Comparison of ENCODE assay signal across 11 cellular contexts in the genomic region with DNA sequence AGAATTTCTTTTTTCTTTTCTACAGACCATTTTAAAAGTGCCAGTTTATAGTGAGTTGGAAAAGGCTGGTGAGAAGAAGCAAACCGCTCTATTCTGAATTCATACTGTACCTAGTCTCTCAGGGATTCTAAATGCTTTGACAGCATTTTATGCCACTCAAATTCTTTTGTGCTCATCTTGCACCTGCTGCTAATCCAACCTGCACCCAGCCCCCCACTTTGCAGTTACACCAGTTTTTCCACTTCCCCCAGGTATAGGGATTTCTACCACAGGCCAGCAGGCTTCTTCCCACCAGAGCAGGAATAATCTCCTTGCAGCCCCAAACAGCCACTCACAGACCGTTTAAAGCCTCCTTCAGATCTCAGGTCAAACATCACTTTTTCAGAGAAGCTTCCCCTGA.
DNase-seq lines count a peak whose midpoint lies in the region; ATAC-seq and TF ChIP-seq lines count a peak whose summit lies in the region.
"Had no signal": no experiment of that assay in that cellular context is flagged by ENCODE, and none has a peak within 500 bp of the region (broad histone marks: within the 10 kb centered on the region; RNA-seq: fewer than 3 reads in every experiment).

No MANE protein-coding gene starts in this region.

- peak overlapping the region; percentile 22 to 36 for H3K27ac Mint-ChIP-seq in natural killer cell
- peak overlapping the region in 1 of 2 donors; percentile 13 for H3K27ac Mint-ChIP-seq in natural killer cell treated with Interleukin-12 subunit alpha and Interleukin-12 subunit beta and Interleukin-15 and Interleukin-18, amount 100 ng/mL, for 72 hours
- no peak overlapping the region for H3K27ac Mint-ChIP-seq in chondrocyte (ENCODE audit: unreplicated experiment)
- no peak overlapping the region for H3K27ac Mint-ChIP-seq in activated naive CD8-positive, alpha-beta T cell treated with anti-CD3 and anti-CD28 coated beads for 36 hours
- H3K27ac Mint-ChIP-seq: activated naive CD8-positive, alpha-beta T cell treated with anti-CD3 and anti-CD28 coated beads, Interleukin-2, amount 50 U/mL, for 24 hours had no signal

- no peaks in the 10 kb centered on the region for H3K9me3 ChIP-seq in gastroesophageal sphincter

- WGBS in gastroesophageal sphincter (ENCODE audit: low coverage in 1 of 2), 2 donors: 71 to 100% methylated on average over 1 to 2 of the region's 2 CpGs

- no peak for TF ChIP-seq POLR2A in gastroesophageal sphincter (IDR thresholded peaks at IDR 0.05)

- no peak for TF ChIP-seq CTCF in natural killer cell (IDR thresholded peaks at IDR 0.05)
- no peak for TF ChIP-seq CTCF in gastroesophageal sphincter (IDR thresholded peaks at IDR 0.05)
- no peak for TF ChIP-seq CTCF in chondrocyte (IDR thresholded peaks at IDR 0.05)

- H3K4me1 ChIP-seq in gastroesophageal sphincter: peaks cover 0 to 71% (median 20%) of the 10 kb centered on the region in 3 donors

- H3K36me3 Mint-ChIP-seq in natural killer cell (no peaks in the 10 kb centered on the region), chondrocyte (ENCODE audit: low read depth) (no peaks in the 10 kb centered on the region)
- peaks cover 4% of the 10 kb centered on the region for H3K36me3 Mint-ChIP-seq in natural killer cell treated with Interleukin-12 subunit alpha and Interleukin-12 subunit beta and Interleukin-15 and Interleukin-18, amount 100 ng/mL, for 72 hours
- peaks cover 4% of the 10 kb centered on the region for H3K36me3 Mint-ChIP-seq in activated naive CD8-positive, alpha-beta T cell treated with anti-CD3 and anti-CD28 coated beads for 36 hours

- no peaks in the 10 kb centered on the region for H3K27me3 ChIP-seq in gastroesophageal sphincter

- no peak for DNase-seq in natural killer cell
- DNase-seq in natural killer cell treated with Interleukin-12 subunit alpha and Interleukin-12 subunit beta and Interleukin-15 and Interleukin-18, amount 100 ng/mL, for 72 hours (ENCODE audit: low spot score): no peak
- DNase-seq in NCI-H69 (lab: John Stamatoyannopoulos, UW): peak; percentile 40
- DNase-seq in chondrocyte (ENCODE audit: low spot score): no peak
- DNase-seq in activated naive CD8-positive, alpha-beta T cell treated with anti-CD3 and anti-CD28 coated beads for 36 hours: no peak
- DNase-seq: activated naive CD8-positive, alpha-beta T cell treated with anti-CD3 and anti-CD28 coated beads, Interleukin-2, amount 50 U/mL, for 24 hours; GDM1; head of caudate nucleus had no signal

- intact Hi-C loops in natural killer cell (cut with micrococcal nuclease): no loop called here

- ATAC-seq in natural killer cell (no peak), gastroesophageal sphincter (no peak), GM19395 (IDR thresholded peaks at IDR 0.05; ENCODE audit: unreplicated experiment) (no peak), GM18519 (IDR thresholded peaks at IDR 0.05; ENCODE audit: low FRiP score, unreplicated experiment) (no peak)
- ATAC-seq in natural killer cell treated with Interleukin-12 subunit alpha and Interleukin-12 subunit beta and Interleukin-15 and Interleukin-18, amount 100 ng/mL, for 72 hours: no peak
- ATAC-seq: activated naive CD8-positive, alpha-beta T cell treated with anti-CD3 and anti-CD28 coated beads, Interleukin-2, amount 50 U/mL, for 24 hours had no signal

- H3K4me3 Mint-ChIP-seq in natural killer cell: peak overlapping the region; percentile 35
- no peak overlapping the region for H3K4me3 Mint-ChIP-seq in natural killer cell treated with Interleukin-12 subunit alpha and Interleukin-12 subunit beta and Interleukin-15 and Interleukin-18, amount 100 ng/mL, for 72 hours
- no peak overlapping the region for H3K4me3 Mint-ChIP-seq in chondrocyte (ENCODE audit: unreplicated experiment)
- no peak overlapping the region for H3K4me3 Mint-ChIP-seq in activated naive CD8-positive, alpha-beta T cell treated with anti-CD3 and anti-CD28 coated beads for 36 hours
- H3K4me3 Mint-ChIP-seq: activated naive CD8-positive, alpha-beta T cell treated with anti-CD3 and anti-CD28 coated beads, Interleukin-2, amount 50 U/mL, for 24 hours had no signal

- no peaks in the 10 kb centered on the region for H3K9me3 Mint-ChIP-seq in natural killer cell
- no peaks in the 10 kb centered on the region for H3K9me3 Mint-ChIP-seq in natural killer cell treated with Interleukin-12 subunit alpha and Interleukin-12 subunit beta and Interleukin-15 and Interleukin-18, amount 100 ng/mL, for 72 hours
- no peaks in the 10 kb centered on the region for H3K9me3 Mint-ChIP-seq in chondrocyte (ENCODE audit: low read depth)
- peaks cover 2% of the 10 kb centered on the region for H3K9me3 Mint-ChIP-seq in activated naive CD8-positive, alpha-beta T cell treated with anti-CD3 and anti-CD28 coated beads for 36 hours

- H3K36me3 ChIP-seq in gastroesophageal sphincter: no peaks in the 10 kb centered on the region

- no peak overlapping the region for H3K4me3 ChIP-seq in gastroesophageal sphincter

- no peaks in the 10 kb centered on the region for H3K27me3 Mint-ChIP-seq in natural killer cell (ENCODE audit: low read depth in 2 of 2)
- no peaks in the 10 kb centered on the region for H3K27me3 Mint-ChIP-seq in natural killer cell treated with Interleukin-12 subunit alpha and Interleukin-12 subunit beta and Interleukin-15 and Interleukin-18, amount 100 ng/mL, for 72 hours
- no peaks in the 10 kb centered on the region for H3K27me3 Mint-ChIP-seq in chondrocyte (ENCODE audit: low read depth)
- peaks cover 45% of the 10 kb centered on the region for H3K27me3 Mint-ChIP-seq in activated naive CD8-positive, alpha-beta T cell treated with anti-CD3 and anti-CD28 coated beads for 36 hours

- TF ChIP-seq EP300 in gastroesophageal sphincter (IDR thresholded peaks at IDR 0.05): no peak

- H3K4me1 Mint-ChIP-seq in natural killer cell (peaks cover 30 to 47% of the 10 kb centered on the region in 2 donors), chondrocyte (ENCODE audit: low read depth) (peaks cover 57% of the 10 kb centered on the region)
- H3K4me1 Mint-ChIP-seq in natural killer cell treated with Interleukin-12 subunit alpha and Interleukin-12 subunit beta and Interleukin-15 and Interleukin-18, amount 100 ng/mL, for 72 hours (ENCODE audit: low read depth in 2 of 2): peaks cover 25 to 33% of the 10 kb centered on the region in 2 donors
- peaks cover 24% of the 10 kb centered on the region for H3K4me1 Mint-ChIP-seq in activated naive CD8-positive, alpha-beta T cell treated with anti-CD3 and anti-CD28 coated beads for 36 hours

- peak overlapping the region in 3 of 4 donors; percentile 91 to 95 (median 94) for H3K27ac ChIP-seq in gastroesophageal sphincter

Comparison
In these comparisons a context has a peak if more than half of its experiments do, and no peak if none do; other contexts are left out.
1. H3K27ac Mint-ChIP-seq: peak in natural killer cell (2 of 2); none in chondrocyte (single experiment) and activated naive CD8-positive, alpha-beta T cell treated with anti-CD3 and anti-CD28 coated beads for 36 hours (single experiment).